8 cellular contexts compared by ENCODE assay signal in genomic region chr15:35444557-35445204, GRCh38.
A peak's percentile ranks its signal among the peaks of the same experiment; 100 is the strongest.
DNase-seq lines count a peak whose midpoint lies in the region; ATAC-seq, FAIRE-seq and TF ChIP-seq lines count a peak whose summit lies in the region.

No MANE protein-coding gene starts in this region.

- DNase-seq in NCI-H446 (lab: John Stamatoyannopoulos, UW) (peak; percentile 27 to 64), NCI-H446 treated with DMSO at 0.1 percent for 48 hours (lab: John Stamatoyannopoulos, UW) (no peak), right atrium auricular region (ENCODE audit: low spot score) (no peak), superior temporal gyrus (ENCODE audit: extremely low spot score) (peak; percentile 76)
- peak; percentile 14 for DNase-seq in Jurkat, Clone E6-1 (ENCODE audit: low read depth, low spot score)

- ATAC-seq in HG03521 (IDR thresholded peaks at IDR 0.05; ENCODE audit: unreplicated experiment) (no peak), GM18858 (IDR thresholded peaks at IDR 0.05; ENCODE audit: unreplicated experiment) (no peak)

- FAIRE-seq in TTC549 (lab: Jason Lieb, UNC) = peak; percentile 93

- H3K27ac ChIP-seq in right atrium auricular region = no peak overlapping the region

- H3K36me3 ChIP-seq in right atrium auricular region = no peaks in the 10 kb centered on the region

- TF ChIP-seq CTCF in right atrium auricular region (IDR thresholded peaks at IDR 0.05) = peak; percentile 53 to 80

- no peaks in the 10 kb centered on the region for H3K9me3 ChIP-seq in right atrium auricular region

- no peaks in the 10 kb centered on the region for H3K27me3 ChIP-seq in right atrium auricular region

- H3K4me1 ChIP-seq in right atrium auricular region = no peaks in the 10 kb centered on the region

- H3K4me3 ChIP-seq in Jurkat, Clone E6-1 (ENCODE audit: low read length) = no peak overlapping the region
- no peak overlapping the region for H3K4me3 ChIP-seq in right atrium auricular region

Comparison
In these comparisons a context has a peak if more than half of its experiments do, and no peak if none do; other contexts are left out.
1. DNase-seq: peak in NCI-H446 (2 of 2), Jurkat, Clone E6-1 (single experiment) and superior temporal gyrus (single experiment); none in NCI-H446 treated with DMSO at 0.1 percent for 48 hours (single experiment) and right atrium auricular region (single experiment).